Comparison of ENCODE assay signal across 1 cellular context in the genomic region with DNA sequence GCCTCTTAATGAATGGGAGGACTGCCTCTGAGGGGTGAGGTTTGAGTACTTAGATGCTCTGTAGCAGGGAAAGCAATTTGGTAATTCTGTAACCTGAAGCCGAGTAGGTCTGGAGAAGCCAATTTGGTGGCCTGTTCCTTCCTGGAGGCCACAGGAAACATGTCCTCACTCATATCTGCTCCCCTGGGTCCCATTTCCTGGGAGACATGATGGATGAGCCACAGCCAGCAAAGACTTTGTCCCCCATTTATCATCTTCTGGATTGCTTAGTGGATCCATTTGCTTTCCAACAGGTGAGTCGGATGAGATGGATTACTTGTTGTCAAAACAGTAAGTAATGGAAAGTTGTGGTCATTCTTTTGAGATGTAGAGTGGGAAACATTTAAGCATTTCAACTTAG.
TF ChIP-seq lines count a peak whose summit lies in the region.

No MANE protein-coding gene starts in this region.

TF ChIP-seq in K562, 482 proteins besides CTCF, POLR2A, EP300 and RAD21 (continued from another document):
- peak in 2 of 3 experiments; percentile 32 to 82; a peak in 2 of 6 replicates for TF ChIP-seq ZBTB11 (CRISPR knock-in tag; IDR thresholded peaks at IDR 0.05)
- TF ChIP-seq SMC3 (conservative IDR thresholded peaks at IDR 0.05; ENCODE audit: insufficient read depth, low read depth, low read length), result no peak
- no peak for TF ChIP-seq NR0B1 (IDR thresholded peaks at IDR 0.05; ENCODE audit: partially characterized antibody)
- no peak for TF ChIP-seq ELF1 (tag; IDR thresholded peaks at IDR 0.05)
- TF ChIP-seq ZNF124 (CRISPR knock-in tag; IDR thresholded peaks at IDR 0.05), result no peak
- TF ChIP-seq GABPA (tag; conservative IDR thresholded peaks at IDR 0.05; ENCODE audit: low read depth), result peak; percentile 61
- no peak for TF ChIP-seq NCOA4 (IDR thresholded peaks at IDR 0.05; ENCODE audit: partially characterized antibody)
- no peak for TF ChIP-seq NRF1 (conservative IDR thresholded peaks at IDR 0.05 in 1 of 2, IDR thresholded peaks at IDR 0.05 in 1 of 2)
- no peak for TF ChIP-seq GABPB2 (CRISPR knock-in tag; conservative IDR thresholded peaks at IDR 0.05)
- TF ChIP-seq, protein P1, sequence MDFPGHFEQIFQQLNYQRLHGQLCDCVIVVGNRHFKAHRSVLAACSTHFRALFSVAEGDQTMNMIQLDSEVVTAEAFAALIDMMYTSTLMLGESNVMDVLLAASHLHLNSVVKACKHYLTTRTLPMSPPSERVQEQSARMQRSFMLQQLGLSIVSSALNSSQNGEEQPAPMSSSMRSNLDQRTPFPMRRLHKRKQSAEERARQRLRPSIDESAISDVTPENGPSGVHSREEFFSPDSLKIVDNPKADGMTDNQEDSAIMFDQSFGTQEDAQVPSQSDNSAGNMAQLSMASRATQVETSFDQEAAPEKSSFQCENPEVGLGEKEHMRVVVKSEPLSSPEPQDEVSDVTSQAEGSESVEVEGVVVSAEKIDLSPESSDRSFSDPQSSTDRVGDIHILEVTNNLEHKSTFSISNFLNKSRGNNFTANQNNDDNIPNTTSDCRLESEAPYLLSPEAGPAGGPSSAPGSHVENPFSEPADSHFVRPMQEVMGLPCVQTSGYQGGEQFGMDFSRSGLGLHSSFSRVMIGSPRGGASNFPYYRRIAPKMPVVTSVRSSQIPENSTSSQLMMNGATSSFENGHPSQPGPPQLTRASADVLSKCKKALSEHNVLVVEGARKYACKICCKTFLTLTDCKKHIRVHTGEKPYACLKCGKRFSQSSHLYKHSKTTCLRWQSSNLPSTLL (IDR thresholded peaks at IDR 0.05), result no peak
- TF ChIP-seq YY1 (IDR thresholded peaks at IDR 0.05; ENCODE audit: borderline replicate concordance in 1 of 3, control insufficient read depth in 1 of 3, extremely low read depth in 1 of 3, insufficient read depth in 3 of 3, insufficient read length in 1 of 3, insufficient replicate concordance in 2 of 3, low read depth in 1 of 3, low read length in 2 of 3), result peak in 1 of 3 experiments; percentile 28
- no peak for TF ChIP-seq CEBPB (tag; IDR thresholded peaks at IDR 0.05)
- TF ChIP-seq HLTF (IDR thresholded peaks at IDR 0.05), result no peak
